Comparison of ENCODE assay signal across 1 cellular context in genomic region chr10:64036996-64037666, GRCh38.
TF ChIP-seq lines count a peak whose summit lies in the region.

No MANE protein-coding gene starts in this region.

TF ChIP-seq in H1, 55 proteins besides CTCF, POLR2A, EP300 and RAD21 (continued from another document):
- TF ChIP-seq CHD7 (IDR thresholded peaks at IDR 0.05; ENCODE audit: insufficient replicate concordance, low read length) (no peak), RNF2 (IDR thresholded peaks at IDR 0.05; ENCODE audit: borderline replicate concordance, low read depth, low read length, missing control alignments, poor library complexity, severe bottlenecking) (no peak), RXRA (IDR thresholded peaks at IDR 0.05; ENCODE audit: insufficient read depth, low read depth, low read length) (no peak), MAFK (IDR thresholded peaks at IDR 0.05; ENCODE audit: low read depth, low read length) (no peak)
TF ChIP-seq in H1: peak in this region for 0.
